ENCODE assay signal across 14 cellular contexts in genomic region chr1:12180903-12181302, GRCh38. TPM values are rescaled to one million over a fixed set of nuclear protein-coding genes. Genes with fewer than 3 reads are reported as not detected.
DNase-seq lines count a peak whose midpoint lies in the region; ATAC-seq and TF ChIP-seq lines count a peak whose summit lies in the region.
"Had no signal": no experiment of that assay in that cellular context is flagged by ENCODE, and none has a peak within 500 bp of the region (broad histone marks: within the 10 kb centered on the region; RNA-seq: fewer than 3 reads in every experiment).

No MANE protein-coding gene starts in this region.

- H3K36me3 ChIP-seq in heart right ventricle (peaks cover 0 to 31% (median 0%) of the 10 kb centered on the region in 9 donors), neutrophil (peaks cover 47% of the 10 kb centered on the region), vagina (no peaks in the 10 kb centered on the region)

- intact Hi-C loops in heart right ventricle (cut with DNase I) (loop anchor here in 1 of 10 donors (5.0 kb wide), 2 partner anchors 34 to 49 kb away; no protein-coding TSS in a partner anchor), left ventricle myocardium superior (cut with micrococcal nuclease) (no loop called here), vagina (cut with DNase I) (no loop called here)
- intact Hi-C loops in dendritic cell treated with granulocyte-macrophage colony-stimulating factor and Interleukin-4, amounts not matched to agents 40 ng/mL and 50 ng/mL, for 4 days (cut with micrococcal nuclease) = loop anchor here (5.0 kb wide), 1 partner anchor 39 kb away; no protein-coding TSS in a partner anchor

- TF ChIP-seq CTCF in heart right ventricle (IDR thresholded peaks at IDR 0.05) (no peak), neutrophil (IDR thresholded peaks at IDR 0.05) (no peak), vagina (IDR thresholded peaks at IDR 0.05) (no peak)

- H3K27ac ChIP-seq in heart right ventricle (peak overlapping the region; percentile 26 to 99 (median 77)), neutrophil (peak overlapping the region; percentile 97), vagina (peak overlapping the region; percentile 80)

- peak overlapping the region; percentile 21 for H3K4me3 Mint-ChIP-seq in dendritic cell treated with granulocyte-macrophage colony-stimulating factor and Interleukin-4, amounts not matched to agents 40 ng/mL and 50 ng/mL, for 4 days
- H3K4me3 Mint-ChIP-seq: mesothelial cell of epicardium had no signal

- peak overlapping the region; percentile 96 for H3K27ac Mint-ChIP-seq in dendritic cell treated with granulocyte-macrophage colony-stimulating factor and Interleukin-4, amounts not matched to agents 40 ng/mL and 50 ng/mL, for 4 days
- H3K27ac Mint-ChIP-seq: mesothelial cell of epicardium had no signal

- DNase-seq in heart right ventricle = no peak
- DNase-seq in left ventricle myocardium superior = no peak
- no peak for DNase-seq in vagina (ENCODE audit: extremely low spot score in 2 of 2)
- no peak for DNase-seq in pons (ENCODE audit: low spot score)
- DNase-seq: activated T-cell treated with anti-CD3 and anti-CD28 coated beads, Interleukin-2, amount 50 U/mL, for 4 hours; NCI-H1694; NCI-H69; retina had no signal

- H3K4me1 Mint-ChIP-seq in dendritic cell treated with granulocyte-macrophage colony-stimulating factor and Interleukin-4, amounts not matched to agents 40 ng/mL and 50 ng/mL, for 4 days (ENCODE audit: low read depth) = peaks cover 98% of the 10 kb centered on the region

- H3K27me3 Mint-ChIP-seq in dendritic cell treated with granulocyte-macrophage colony-stimulating factor and Interleukin-4, amounts not matched to agents 40 ng/mL and 50 ng/mL, for 4 days = no peaks in the 10 kb centered on the region

- peak overlapping the region in 1 of 10 donors; percentile 7 for H3K4me3 ChIP-seq in heart right ventricle
- H3K4me3 ChIP-seq in neutrophil (ENCODE audit: low read depth in 1 of 2, low read length in 1 of 2) = peak overlapping the region; percentile 54 to 66
- no peak overlapping the region for H3K4me3 ChIP-seq in vagina
- H3K4me3 ChIP-seq: body of pancreas had no signal

- no peak for TF ChIP-seq POLR2A in vagina (IDR thresholded peaks at IDR 0.05)

- H3K9me3 ChIP-seq in heart right ventricle (no peaks in the 10 kb centered on the region), neutrophil (no peaks in the 10 kb centered on the region), vagina (no peaks in the 10 kb centered on the region)
- H3K9me3 ChIP-seq: body of pancreas had no signal

- H3K27me3 ChIP-seq in heart right ventricle (peaks cover 0 to 5% (median 0%) of the 10 kb centered on the region in 7 donors), neutrophil (no peaks in the 10 kb centered on the region), vagina (no peaks in the 10 kb centered on the region)
- H3K27me3 ChIP-seq: body of pancreas had no signal

- no peaks in the 10 kb centered on the region for H3K9me3 Mint-ChIP-seq in dendritic cell treated with granulocyte-macrophage colony-stimulating factor and Interleukin-4, amounts not matched to agents 40 ng/mL and 50 ng/mL, for 4 days
- H3K9me3 Mint-ChIP-seq: activated T-cell treated with anti-CD3 and anti-CD28 coated beads, Interleukin-2, amount 50 U/mL, for 4 hours; mesothelial cell of epicardium had no signal

- H3K4me1 ChIP-seq in heart right ventricle (peaks cover 22 to 100% (median 91%) of the 10 kb centered on the region in 9 donors), neutrophil (ENCODE audit: control insufficient read depth in 1 of 2, insufficient read depth in 1 of 2, low read depth in 1 of 2, low read length in 1 of 2) (peaks cover 100% of the 10 kb centered on the region in 2 experiments), vagina (peaks cover 94% of the 10 kb centered on the region)

- ATAC-seq in heart right ventricle (no peak), left ventricle myocardium superior (no peak), GM21723 (IDR thresholded peaks at IDR 0.05; ENCODE audit: unreplicated experiment) (no peak), HG02623 (IDR thresholded peaks at IDR 0.05; ENCODE audit: unreplicated experiment) (no peak)
- ATAC-seq: activated T-cell treated with anti-CD3 and anti-CD28 coated beads, Interleukin-2, amount 50 U/mL, for 4 hours; body of pancreas had no signal

- peaks cover 68% of the 10 kb centered on the region for H3K36me3 Mint-ChIP-seq in dendritic cell treated with granulocyte-macrophage colony-stimulating factor and Interleukin-4, amounts not matched to agents 40 ng/mL and 50 ng/mL, for 4 days (ENCODE audit: low read depth)
- H3K36me3 Mint-ChIP-seq: mesothelial cell of epicardium had no signal

- 77 to 82% methylated on average over 7 of the region's 7 CpGs for WGBS in heart right ventricle, 2 donors

RNA-seq across cellular contexts. Expression of gene TNFRSF1B, which starts 14.1 kb away (rescaled TPM):
- 10 to 100 TPM in 8 of 10 donors, 1 to 10 TPM in 2; 8.0 to 55.4 (median 15.7) TPM for total RNA-seq in heart right ventricle
- 10 to 100 TPM; 11.9 to 15.3 TPM for polyA plus RNA-seq in heart right ventricle
- total RNA-seq in left ventricle myocardium superior = 13.0 TPM
- total RNA-seq in vagina = 41.0 TPM

RNA-seq across cellular contexts. Expression of gene VPS13D, which starts 48.9 kb away (rescaled TPM):
- total RNA-seq in heart right ventricle (100 to 1,000 TPM in 2 of 10 donors, 10 to 100 TPM in 8; 59.6 to 161 (median 92.0) TPM), left ventricle myocardium superior (112 TPM), vagina (88.9 TPM)
- 10 to 100 TPM; 36.9 to 48.2 TPM for polyA plus RNA-seq in heart right ventricle

Comparison
In these comparisons a context has a peak if more than half of its experiments do, and no peak if none do; other contexts are left out.
1. H3K4me3 ChIP-seq: peak in neutrophil (2 of 2); none in vagina (0 of 2).
2. Peak in every context shown above with its lines, with median percentiles within 50 percentile points of each other: H3K27ac ChIP-seq.